ENCODE assay signal across 9 cellular contexts in the genomic region with DNA sequence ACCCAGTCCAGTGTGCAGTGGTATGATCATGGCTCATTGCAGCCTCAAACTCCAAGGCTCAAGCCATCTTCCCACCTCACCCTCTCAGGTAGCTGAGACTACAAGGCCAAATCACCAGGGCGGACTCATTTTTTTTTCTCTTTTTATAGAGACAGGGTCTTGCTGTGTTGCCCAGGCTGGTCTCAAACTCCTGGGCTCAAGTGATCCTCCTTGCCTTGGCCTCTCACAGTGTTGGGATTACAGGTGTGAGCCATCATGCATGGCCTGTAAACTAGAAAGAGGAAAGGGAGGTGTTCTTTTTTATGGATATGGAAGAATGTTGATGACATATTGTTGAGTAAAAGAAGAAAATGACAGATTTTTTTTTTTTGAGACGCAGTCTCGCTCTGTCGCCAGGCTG.
"Had no signal": no experiment of that assay in that cellular context is flagged by ENCODE, and none has a peak within 500 bp of the region (broad histone marks: within the 10 kb centered on the region; RNA-seq: fewer than 3 reads in every experiment).

No MANE protein-coding gene starts in this region.

- H3K4me3 Mint-ChIP-seq: GM23338, HFFc6 had no signal

- DNase-seq: H7, HFFc6, IMR-90, KBM-7 had no signal

- H3K27ac ChIP-seq: KMS-11 had no signal

- H3K27ac Mint-ChIP-seq: GM23338, HFFc6 had no signal

- H2AFZ ChIP-seq: GM23338 had no signal

- H3K4me2 ChIP-seq: GM23338, KMS-11 had no signal

- H3K9me3 ChIP-seq: HAP-1 had no signal

- H3K9me3 Mint-ChIP-seq: GM23338, HFFc6 had no signal

- H3K36me3 ChIP-seq: HAP-1 had no signal

- ATAC-seq: GM23338, HCT116 had no signal

- FAIRE-seq: HTR-8/SVneo had no signal

- H3K4me3 ChIP-seq: GM23338, HAP-1 had no signal

- H3K9ac ChIP-seq: KMS-11 had no signal
